Comparison of ENCODE assay signal across 8 cellular contexts in the genomic region with DNA sequence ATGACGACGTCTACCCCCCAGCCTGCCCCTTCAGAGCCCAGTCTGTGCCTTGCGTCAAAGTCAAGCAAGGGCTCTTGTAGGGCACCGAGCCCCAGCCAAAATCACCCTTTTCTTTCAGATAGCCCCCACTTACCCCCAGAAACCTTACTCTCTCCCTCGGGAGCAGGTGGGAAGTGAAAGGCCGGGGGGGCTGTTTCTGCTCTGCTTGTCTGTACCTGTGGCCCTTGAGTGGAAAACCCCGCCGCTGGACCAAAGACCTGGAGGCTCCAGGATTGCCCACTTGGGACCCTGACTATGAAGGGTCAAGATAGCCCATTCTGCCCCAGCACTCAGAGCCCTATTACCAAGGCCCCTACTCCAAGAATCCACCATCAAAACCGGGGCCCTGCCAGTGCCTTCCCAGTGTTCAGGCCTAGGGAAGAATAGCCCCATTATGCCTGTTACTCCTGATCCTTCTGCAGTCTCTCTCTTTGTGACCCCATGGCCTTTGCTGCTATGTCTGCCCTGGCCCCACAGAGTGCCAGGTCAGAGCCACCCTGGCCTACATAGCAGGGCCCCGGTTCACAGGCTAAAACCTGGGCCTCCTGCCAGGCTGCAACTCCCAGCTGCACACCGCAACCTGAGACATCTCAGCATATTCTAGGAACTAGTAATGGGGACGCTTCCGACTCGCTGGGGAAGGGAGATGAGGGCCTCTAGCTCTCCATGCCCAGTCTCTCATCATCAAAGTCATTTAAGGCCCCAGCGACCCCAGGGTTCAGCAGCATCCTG. TPM values are rescaled to one million over a fixed set of nuclear protein-coding genes. Genes with fewer than 3 reads are reported as not detected.
DNase-seq lines count a peak whose midpoint lies in the region; ATAC-seq and TF ChIP-seq lines count a peak whose summit lies in the region.

No MANE protein-coding gene starts in this region.

- H3K9me3 ChIP-seq in HUES6 (ENCODE audit: control insufficient read depth, insufficient read depth, low read depth, low read length) (no peaks in the 10 kb centered on the region), right atrium auricular region (no peaks in the 10 kb centered on the region), gastrocnemius medialis (no peaks in the 10 kb centered on the region)

- DNase-seq in NCI-H1417 (lab: John Stamatoyannopoulos, UW) (peak in 2 of 3 experiments; percentile 20 to 41), NCI-H1417 treated with DMSO at 0.1 percent for 48 hours (lab: John Stamatoyannopoulos, UW) (no peak), right atrium auricular region (ENCODE audit: low spot score) (peak; percentile 56), gastrocnemius medialis (peak; percentile 35 to 83)
- DNase-seq in activated T-cell treated with anti-CD3 and anti-CD28 coated beads, Interleukin-2, amount 50 U/mL, for 48 hours: peak; percentile 40 to 45

- TF ChIP-seq POLR2A in gastrocnemius medialis (IDR thresholded peaks at IDR 0.05): no peak

- peak; percentile 24 to 43 for ATAC-seq in gastrocnemius medialis
- ATAC-seq in GM21717 (IDR thresholded peaks at IDR 0.05; ENCODE audit: unreplicated experiment): no peak
- ATAC-seq in HG03571 (IDR thresholded peaks at IDR 0.05; ENCODE audit: unreplicated experiment): no peak

- H3K27me3 ChIP-seq in HUES6 (ENCODE audit: control insufficient read depth, insufficient read depth, low read length) (no peaks in the 10 kb centered on the region), right atrium auricular region (no peaks in the 10 kb centered on the region), gastrocnemius medialis (no peaks in the 10 kb centered on the region)

- H3K36me3 ChIP-seq in HUES6 (ENCODE audit: control insufficient read depth, insufficient read depth, low read length) (no peaks in the 10 kb centered on the region), right atrium auricular region (no peaks in the 10 kb centered on the region), gastrocnemius medialis (no peaks in the 10 kb centered on the region)

- H3K4me3 ChIP-seq in HUES6 (ENCODE audit: low read depth, low read length) (peak overlapping the region; percentile 82), right atrium auricular region (peak overlapping the region; percentile 73 to 77), gastrocnemius medialis (peak overlapping the region; percentile 73 to 86 (median 78))

- in situ Hi-C loops in gastrocnemius medialis (cut with MboI; ENCODE audit: low sequenced_read_pairs in 4 of 4): loop anchor here in 1 of 4 donors (5.0 kb wide), 1 partner anchor 292 kb away; a partner anchor contains a TSS

- peaks cover 47% of the 10 kb centered on the region for H3K4me1 ChIP-seq in HUES6 (ENCODE audit: control insufficient read depth, insufficient read depth, low read length)
- peaks cover 0 to 12% of the 10 kb centered on the region in 2 donors for H3K4me1 ChIP-seq in right atrium auricular region
- H3K4me1 ChIP-seq in gastrocnemius medialis: peaks cover 8 to 16% of the 10 kb centered on the region in 2 donors

- H3K27ac ChIP-seq in HUES6 (ENCODE audit: low read depth, low read length) (peak overlapping the region; percentile 87; the same call in 1 of the 2 replicates), right atrium auricular region (peak overlapping the region; percentile 87 to 93), gastrocnemius medialis (peak overlapping the region; percentile 92 to 95 (median 94))

- intact Hi-C loops in gastrocnemius medialis (cut with DNase I; ENCODE audit: low total_unique reads): loop anchor here (5.0 kb wide), 3 partner anchors 467 to 572 kb away; a partner anchor contains a TSS

- TF ChIP-seq CTCF in right atrium auricular region (IDR thresholded peaks at IDR 0.05): no peak
- TF ChIP-seq CTCF in gastrocnemius medialis (IDR thresholded peaks at IDR 0.05 in 4 of 5, conservative IDR thresholded peaks at IDR 0.05 in 1 of 5): no peak

- peak overlapping the region; percentile 90 for H3K9ac ChIP-seq in HUES6 (ENCODE audit: low read length)

RNA-seq across cellular contexts. Expression of a gene that starts 22.2 kb away (rescaled TPM):
- total RNA-seq in right atrium auricular region (not detected), gastrocnemius medialis (1 to 10 TPM in 2 of 4 donors, under 1 TPM in 1, not detected in 1; 0.16 to 2.3 (median 1.1) TPM)

RNA-seq across cellular contexts. Expression of a gene that starts 35.5 kb away (rescaled TPM):
- 1 to 10 TPM; 5.4 to 6.8 TPM for total RNA-seq in right atrium auricular region
- 1 to 10 TPM; 2.9 to 9.4 (median 5.3) TPM for total RNA-seq in gastrocnemius medialis

RNA-seq across cellular contexts. Expression of a gene that starts 35.7 kb away (rescaled TPM):
- total RNA-seq in right atrium auricular region (10 to 100 TPM in 1 of 2 donors, 1 to 10 TPM in 1; 4.2 to 11.1 TPM), gastrocnemius medialis (10 to 100 TPM; 10.1 to 20.6 (median 11.0) TPM)

Comparison
In these comparisons a context has a peak if more than half of its experiments do, and no peak if none do; other contexts are left out.
1. ATAC-seq: peak in gastrocnemius medialis (2 of 2); none in GM21717 (single experiment) and HG03571 (single experiment).
2. Peak in every context shown above with its lines, with median percentiles within 50 percentile points of each other: H3K27ac ChIP-seq and H3K4me3 ChIP-seq.